ENCODE assay signal across 33 cellular contexts in genomic region chr2:114091010-114091409, GRCh38.
DNase-seq lines count a peak whose midpoint lies in the region; ATAC-seq, FAIRE-seq and TF ChIP-seq lines count a peak whose summit lies in the region.
"Had no signal": no experiment of that assay in that cellular context is flagged by ENCODE, and none has a peak within 500 bp of the region (broad histone marks: within the 10 kb centered on the region; RNA-seq: fewer than 3 reads in every experiment).

No MANE protein-coding gene starts in this region.

- H3K4me1 ChIP-seq in HepG2 (ENCODE audit: insufficient read depth, low read length) (no peaks in the 10 kb centered on the region), right lobe of liver (no peaks in the 10 kb centered on the region), A549 (no peaks in the 10 kb centered on the region), IMR-90 (ENCODE audit: control insufficient read depth, insufficient read depth, low read length) (no peaks in the 10 kb centered on the region), K562 (replicated peaks in 1 of 2; ENCODE audit: control insufficient read depth in 2 of 2, insufficient read depth in 2 of 2, low read length in 2 of 2) (no peaks in the 10 kb centered on the region)
- H3K4me1 ChIP-seq: BE2C; BLaER1; BLaER1 treated with 17β-estradiol and CSF1 and Interleukin-3, amounts not matched to agents 10 nM and 100 nM; Caco-2 had no signal

- no peak for ATAC-seq in HepG2
- ATAC-seq in right lobe of liver: no peak
- no peak for ATAC-seq in A549
- no peak for ATAC-seq in IMR-90 (ENCODE audit: low read depth)
- ATAC-seq in K562: no peak
- ATAC-seq: CD8-positive, alpha-beta T cell had no signal

- in situ Hi-C loops in HepG2 (cut with HindIII; ENCODE audit: extremely low pct_ligation_motif_present, low pct_unique_long_range_greater_than_20kb): no loop called here
- in situ Hi-C loops in IMR-90 (cut with MboI; ENCODE audit: low sequenced_read_pairs): no loop called here
- in situ Hi-C loops in K562 (cut with MboI): no loop called here

- no peak for TF ChIP-seq RAD21 in HepG2 (CRISPR knock-in tag; IDR thresholded peaks at IDR 0.05)
- no peak for TF ChIP-seq RAD21 in A549 (conservative IDR thresholded peaks at IDR 0.05 in 1 of 2, IDR thresholded peaks at IDR 0.05 in 1 of 2)
- TF ChIP-seq RAD21 in IMR-90 (IDR thresholded peaks at IDR 0.05; ENCODE audit: low read length): no peak
- TF ChIP-seq RAD21 in K562 (CRISPR knock-in tag; conservative IDR thresholded peaks at IDR 0.05 in 1 of 2, IDR thresholded peaks at IDR 0.05 in 1 of 2): no peak

- dilution Hi-C loops in IMR-90 (cut with HindIII; ENCODE audit: low sequenced_read_pairs, unreplicated experiment): no loop called here

- intact Hi-C loops in HepG2 (cut with micrococcal nuclease; ENCODE audit: unreplicated experiment): no loop called here
- intact Hi-C loops in right lobe of liver (cut with DNase I): no loop called here
- intact Hi-C loops in IMR-90 (cut with micrococcal nuclease): no loop called here
- intact Hi-C loops in K562 (cut with micrococcal nuclease): no loop called here

- H4K91ac ChIP-seq in IMR-90 (ENCODE audit: insufficient read depth, low read depth, low read length): no peak overlapping the region

- no peaks in the 10 kb centered on the region for H4K20me1 ChIP-seq in HepG2 (ENCODE audit: insufficient read depth, low read length)
- H4K20me1 ChIP-seq in IMR-90 (ENCODE audit: insufficient read depth, low read length): no peaks in the 10 kb centered on the region
- H4K20me1 ChIP-seq in K562 (replicated peaks; ENCODE audit: control insufficient read depth, insufficient read depth, low read length): no peaks in the 10 kb centered on the region
- H4K20me1 ChIP-seq: BLaER1; BLaER1 treated with 17β-estradiol and CSF1 and Interleukin-3, amounts not matched to agents 10 nM and 100 nM had no signal

- H2AK9ac ChIP-seq in IMR-90 (replicated peaks; ENCODE audit: low read depth, low read length, poor library complexity): no peak overlapping the region

- no peak overlapping the region for H3K56ac ChIP-seq in IMR-90 (ENCODE audit: extremely low read depth, insufficient read depth, low read length)

- H3K4me3 ChIP-seq in HepG2 (replicated peaks in 1 of 3; ENCODE audit: insufficient read depth in 1 of 3, low read depth in 2 of 3, low read length in 3 of 3): no peak overlapping the region
- no peak overlapping the region for H3K4me3 ChIP-seq in right lobe of liver
- H3K4me3 ChIP-seq in A549: no peak overlapping the region
- no peak overlapping the region for H3K4me3 ChIP-seq in IMR-90 (ENCODE audit: insufficient read depth, low read depth, low read length)
- no peak overlapping the region for H3K4me3 ChIP-seq in K562
- H3K4me3 ChIP-seq: BLaER1; BLaER1 treated with 17β-estradiol and CSF1 and Interleukin-3, amounts not matched to agents 10 nM and 100 nM had no signal

- H3K14ac ChIP-seq in IMR-90 (replicated peaks; ENCODE audit: low read depth, low read length): no peak overlapping the region

- no peak overlapping the region for H2BK120ac ChIP-seq in IMR-90 (ENCODE audit: low read depth, low read length)

- H3K18ac ChIP-seq in IMR-90 (ENCODE audit: low read depth, low read length): no peak overlapping the region

- H3K36me3 ChIP-seq in HepG2 (replicated peaks in 1 of 2; ENCODE audit: control insufficient read depth in 1 of 2, insufficient read depth in 2 of 2, low read length in 2 of 2) (no peaks in the 10 kb centered on the region), right lobe of liver (no peaks in the 10 kb centered on the region), IMR-90 (ENCODE audit: control insufficient read depth, insufficient read depth, low read length) (no peaks in the 10 kb centered on the region), K562 (ENCODE audit: control insufficient read depth, insufficient read depth, low read length) (no peaks in the 10 kb centered on the region)
- H3K36me3 ChIP-seq: BE2C; BLaER1; BLaER1 treated with 17β-estradiol and CSF1 and Interleukin-3, amounts not matched to agents 10 nM and 100 nM had no signal

- TF ChIP-seq POLR2A in HepG2 (IDR thresholded peaks at IDR 0.05; ENCODE audit: insufficient read depth in 1 of 2, low read depth in 2 of 2, low read length in 2 of 2): no peak
- TF ChIP-seq POLR2A in right lobe of liver (IDR thresholded peaks at IDR 0.05): no peak
- no peak for TF ChIP-seq POLR2A in A549 (IDR thresholded peaks at IDR 0.05; ENCODE audit: low read length)
- TF ChIP-seq POLR2A in IMR-90 (IDR thresholded peaks at IDR 0.05; ENCODE audit: low read depth, low read length): no peak
- TF ChIP-seq POLR2A in K562 (conservative IDR thresholded peaks at IDR 0.05): no peak

- no peak overlapping the region for H4K8ac ChIP-seq in IMR-90 (ENCODE audit: low read depth in 2 of 2, low read length in 2 of 2)

- H2BK20ac ChIP-seq in IMR-90 (ENCODE audit: low read depth, low read length): no peak overlapping the region

- H3K27ac ChIP-seq in HepG2 (ENCODE audit: extremely low read length, insufficient read depth, low read length): no peak overlapping the region
- no peak overlapping the region for H3K27ac ChIP-seq in right lobe of liver
- H3K27ac ChIP-seq in A549: no peak overlapping the region
- no peak overlapping the region for H3K27ac ChIP-seq in IMR-90 (ENCODE audit: insufficient read depth, low read length)
- no peak overlapping the region for H3K27ac ChIP-seq in K562 (ENCODE audit: extremely low read depth, low read depth, low read length)
- H3K27ac ChIP-seq: 22Rv1; BLaER1; BLaER1 treated with 17β-estradiol and CSF1 and Interleukin-3, amounts not matched to agents 10 nM and 100 nM; C4-2B had no signal

- POLR2A ChIA-PET in HepG2 (lab: Yijun Ruan, JAX) (no interaction called here), A549 (lab: Yijun Ruan, JAX) (no interaction called here), IMR-90 (lab: Charles Lee; ENCODE audit: unreplicated experiment) (no interaction called here), K562 (lab: Yijun Ruan, JAX) (no interaction called here)

- no peak overlapping the region for H3K4ac ChIP-seq in IMR-90 (ENCODE audit: low read depth, low read length)

- DNase-seq in HepG2 (ENCODE audit: low spot score): no peak
- no peak for DNase-seq in right lobe of liver
- no peak for DNase-seq in A549 (ENCODE audit: low read depth in 1 of 2, low spot score in 1 of 2)
- no peak for DNase-seq in IMR-90
- DNase-seq in K562 (ENCODE audit: extremely low read depth in 1 of 4, low spot score in 3 of 4): no peak
- DNase-seq in NCI-H2081 (lab: John Stamatoyannopoulos, UW): no peak
- no peak for DNase-seq in AML-193 (lab: John Stamatoyannopoulos, UW)
- no peak for DNase-seq in anterior cingulate cortex (lab: John Stamatoyannopoulos, UW)
- DNase-seq: 8988T; ACHN; BE2C; C1 segment of cervical spinal cord; Caco-2; Calu3; CD4-positive, alpha-beta memory T cell; CD4-positive, alpha-beta T cell; CD4-positive, CD25-positive, alpha-beta regulatory T cell; CD8-positive, alpha-beta memory T cell; CD8-positive, alpha-beta T cell; COR-L47; DMS 273 treated with DMSO at 0.1 percent for 48 hours; DMS153; DMS53; DMS79; DMS79 treated with DMSO at 0.1 percent for 48 hours; DND-41; EL had no signal

- 0 out of 5 replicates have a peak, but pooled peaks cover 0 to 7% of the 10 kb centered on the region in 2 experiments for H3K27me3 ChIP-seq in HepG2 (ENCODE audit: control insufficient read depth in 1 of 2, insufficient read depth in 2 of 2, low read length in 2 of 2)
- no peaks in the 10 kb centered on the region for H3K27me3 ChIP-seq in right lobe of liver
- no peaks in the 10 kb centered on the region for H3K27me3 ChIP-seq in IMR-90 (ENCODE audit: control insufficient read depth, insufficient read depth, low read length)
- H3K27me3 ChIP-seq in K562 (ENCODE audit: control insufficient read depth in 2 of 2, insufficient read depth in 2 of 2, low read length in 2 of 2): no peaks in the 10 kb centered on the region
- H3K27me3 ChIP-seq: BE2C; BLaER1; BLaER1 treated with 17β-estradiol and CSF1 and Interleukin-3, amounts not matched to agents 10 nM and 100 nM had no signal

- no peaks in the 10 kb centered on the region for H3K79me1 ChIP-seq in IMR-90 (ENCODE audit: low read depth in 1 of 2, low read length in 2 of 2)

- peaks cover 14% of the 10 kb centered on the region for H3K9me3 ChIP-seq in HepG2 (ENCODE audit: low read length)
- no peaks in the 10 kb centered on the region for H3K9me3 ChIP-seq in right lobe of liver
- peaks cover 11% of the 10 kb centered on the region; the same call in 2 of the 3 replicates for H3K9me3 ChIP-seq in A549
- H3K9me3 ChIP-seq in IMR-90 (ENCODE audit: control insufficient read depth, insufficient read depth, low read length): no peaks in the 10 kb centered on the region
- no peaks in the 10 kb centered on the region for H3K9me3 ChIP-seq in K562 (replicated peaks; ENCODE audit: control insufficient read depth, insufficient read depth, low read depth, low read length)
- H3K9me3 ChIP-seq: BE2C had no signal

- TF ChIP-seq EP300 in HepG2 (IDR thresholded peaks at IDR 0.05; ENCODE audit: low read depth in 2 of 2, low read length in 2 of 2) (no peak), HepG2 (CRISPR knock-in tag; IDR thresholded peaks at IDR 0.05; ENCODE audit: borderline replicate concordance) (no peak), A549 (IDR thresholded peaks at IDR 0.05) (no peak), K562 (IDR thresholded peaks at IDR 0.05; ENCODE audit: low read length) (no peak)

- no peaks in the 10 kb centered on the region for H3K79me2 ChIP-seq in HepG2 (ENCODE audit: insufficient read depth, low read length)
- no peaks in the 10 kb centered on the region for H3K79me2 ChIP-seq in K562 (ENCODE audit: control insufficient read depth, insufficient read depth, low read length)

- no peak overlapping the region for H2BK15ac ChIP-seq in IMR-90 (ENCODE audit: low read depth, low read length)

- H3K9ac ChIP-seq in HepG2 (ENCODE audit: insufficient read depth, low read depth, low read length): no peak overlapping the region
- H3K9ac ChIP-seq in IMR-90 (ENCODE audit: low read depth, low read length): no peak overlapping the region
- H3K9ac ChIP-seq in K562 (ENCODE audit: insufficient read depth in 1 of 2, low read depth in 2 of 2, low read length in 2 of 2): no peak overlapping the region
- H3K9ac ChIP-seq: BLaER1; BLaER1 treated with 17β-estradiol and CSF1 and Interleukin-3, amounts not matched to agents 10 nM and 100 nM had no signal

- no peak overlapping the region for H2AFZ ChIP-seq in HepG2 (ENCODE audit: low read length)
- H2AFZ ChIP-seq in IMR-90 (replicated peaks; ENCODE audit: low read length, poor library complexity): no peak overlapping the region
- H2AFZ ChIP-seq in K562 (ENCODE audit: low read depth, low read length): no peak overlapping the region

- 0% methylated on average over 1 of the region's 1 CpG for WGBS in HepG2 (ENCODE audit: low lambda C conversion rate)
- 62% methylated on average over 1 of the region's 1 CpG for WGBS in right lobe of liver (ENCODE audit: insufficient coverage, low coverage, low lambda C conversion rate, missing lambda C conversion rate)
- 9% methylated on average over 1 of the region's 1 CpG for WGBS in A549 (ENCODE audit: missing lambda C conversion rate)
- no CpG with 5 or more reads among the region's 1 CpG for WGBS in IMR-90 (ENCODE audit: extremely low coverage in 2 of 2, insufficient read length in 1 of 2), 2 experiments
- 0% methylated on average over 1 of the region's 1 CpG for WGBS in K562 (ENCODE audit: insufficient coverage, low coverage, missing lambda C conversion rate)

- TF ChIP-seq CTCF in HepG2 (CRISPR knock-in tag; IDR thresholded peaks at IDR 0.05) (no peak), right lobe of liver (IDR thresholded peaks at IDR 0.05) (no peak), A549 (IDR thresholded peaks at IDR 0.05) (no peak), IMR-90 (conservative IDR thresholded peaks at IDR 0.05; ENCODE audit: low read depth, low read length) (no peak), K562 (IDR thresholded peaks at IDR 0.05 in 2 of 3, conservative IDR thresholded peaks at IDR 0.05 in 1 of 3; ENCODE audit: insufficient read depth in 2 of 3, low read depth in 1 of 3, low read length in 3 of 3) (no peak)

- H3K23ac ChIP-seq in IMR-90 (ENCODE audit: low read depth, low read length): no peak overlapping the region

- no peak overlapping the region for H2AK5ac ChIP-seq in IMR-90 (ENCODE audit: low read depth, low read length)

- H3K9me1 ChIP-seq in IMR-90 (ENCODE audit: insufficient read depth, low read length) (no peaks in the 10 kb centered on the region), K562 (ENCODE audit: control insufficient read depth, insufficient read depth, low read length) (no peaks in the 10 kb centered on the region)

- FAIRE-seq in HepG2 (lab: Jason Lieb, UNC) (no peak), A549 (lab: Jason Lieb, UNC) (no peak), K562 (lab: Jason Lieb, UNC) (no peak)
- FAIRE-seq: A204.1, D721Med had no signal

- H4K5ac ChIP-seq in IMR-90 (ENCODE audit: low read depth, low read length): no peak overlapping the region

- BruUV-seq in HepG2 (replicated peaks; lab: Mats Ljungman, UMichigan): no TSS peak
- BruUV-seq in IMR-90 (replicated peaks; lab: Mats Ljungman, UMichigan): no TSS peak
- no TSS peak for BruUV-seq in K562 (replicated peaks; lab: Mats Ljungman, UMichigan)

- no peak overlapping the region for H2BK5ac ChIP-seq in IMR-90 (ENCODE audit: low read depth, low read length, poor library complexity, severe bottlenecking)

- CTCF ChIA-PET in HepG2 (lab: Yijun Ruan, JAX; ENCODE audit: low intra/inter-chr PET ratio, low total read pairs) (no interaction called here), A549 (lab: Yijun Ruan, JAX) (no interaction called here), IMR-90 (lab: Yijun Ruan, JAX) (no interaction called here), K562 (lab: Yijun Ruan, JAX; ENCODE audit: low intra/inter-chr PET ratio) (no interaction called here)

- H3K4me2 ChIP-seq in HepG2 (ENCODE audit: low read depth, low read length): no peak overlapping the region
- H3K4me2 ChIP-seq in A549: no peak overlapping the region
- no peak overlapping the region for H3K4me2 ChIP-seq in IMR-90 (ENCODE audit: low read depth, low read length)
- no peak overlapping the region for H3K4me2 ChIP-seq in K562 (ENCODE audit: insufficient read depth, low read length)
- H3K4me2 ChIP-seq: BLaER1; BLaER1 treated with 17β-estradiol and CSF1 and Interleukin-3, amounts not matched to agents 10 nM and 100 nM had no signal

Comparison
In these comparisons a context has a peak if more than half of its experiments do, and no peak if none do; other contexts are left out.
1. Of the 241 proteins assayed by ChIP-seq in both HepG2 and K562: peak only in HepG2: MAFK; only in K562: none; in both: MAFF; in neither: 239.